ENCODE assay signal across 15 cellular contexts in the genomic region with DNA sequence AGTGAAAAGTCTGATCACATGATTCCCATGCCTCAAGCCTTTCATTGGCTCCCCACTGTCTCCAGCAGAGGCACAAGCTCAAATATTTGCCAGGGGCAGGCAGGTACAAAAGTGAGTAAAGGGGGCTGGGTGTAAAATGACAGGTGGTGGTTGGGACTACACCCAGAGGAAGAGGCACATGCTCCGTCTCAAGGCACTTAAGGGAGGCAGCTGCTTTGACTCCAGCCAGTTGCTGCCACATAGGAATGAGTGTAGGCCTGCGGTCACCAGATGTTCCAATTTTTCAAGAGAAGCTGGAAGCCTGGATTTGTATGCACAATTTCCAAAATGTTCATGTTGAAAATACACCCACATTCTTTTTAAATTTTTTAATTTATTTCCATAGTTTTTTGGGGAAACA.
DNase-seq lines count a peak whose midpoint lies in the region; ATAC-seq lines count a peak whose summit lies in the region.
"Had no signal": no experiment of that assay in that cellular context is flagged by ENCODE, and none has a peak within 500 bp of the region (broad histone marks: within the 10 kb centered on the region; RNA-seq: fewer than 3 reads in every experiment).

No MANE protein-coding gene starts in this region.

- ATAC-seq in left colon (peak; percentile 28), HG03280 (IDR thresholded peaks at IDR 0.05; ENCODE audit: unreplicated experiment) (no peak)
- ATAC-seq: Panc1, T-helper 17 cell had no signal

- DNase-seq in DMS53 (lab: John Stamatoyannopoulos, UW) = peak; percentile 85
- peak; percentile 66 for DNase-seq in NCI-H146 (lab: John Stamatoyannopoulos, UW)
- peak; percentile 18 for DNase-seq in NCI-H510A treated with DMSO at 0.1 percent for 48 hours (lab: John Stamatoyannopoulos, UW)
- DNase-seq in left colon = no peak
- no peak for DNase-seq in superior temporal gyrus (ENCODE audit: extremely low spot score)
- DNase-seq in T-helper 9 cell = no peak
- DNase-seq: ACHN; CD4-positive, alpha-beta T cell; Karpas-422; NCI-H1436; NCI-H526 treated with DMSO at 0.1 percent for 48 hours; Right ventricle myocardium superior; T-helper 17 cell had no signal

- intact Hi-C loops in left colon (cut with DNase I, micrococcal nuclease) = no loop called here

Comparison
In these comparisons a context has a peak if more than half of its experiments do, and no peak if none do; other contexts are left out.
1. DNase-seq: peak in DMS53 (single experiment), NCI-H146 (single experiment) and NCI-H510A treated with DMSO at 0.1 percent for 48 hours (single experiment); none in left colon (0 of 2), superior temporal gyrus (single experiment) and T-helper 9 cell (single experiment).